8 cellular contexts compared by ENCODE assay signal in genomic region chr15:49145651-49146609, GRCh38. TPM values are rescaled to one million over a fixed set of nuclear protein-coding genes. Genes with fewer than 3 reads are reported as not detected.
DNase-seq lines count a peak whose midpoint lies in the region; ATAC-seq, FAIRE-seq and TF ChIP-seq lines count a peak whose summit lies in the region.

No MANE protein-coding gene starts in this region.

- POLR2A ChIA-PET in BJ (lab: Charles Lee), result interaction anchor here (0.7 kb wide), 1 partner anchor 68 kb away, joined by 8 read pairs; no protein-coding TSS in a partner anchor
- POLR2A ChIA-PET in K562 (lab: Yijun Ruan, JAX), result interaction anchor here (0.6 to 1.1 kb wide), 2 partner anchors 10 to 710 kb away, joined by 3 to 5 read pairs; partner anchors contain the start of gene COPS2

- TF ChIP-seq EP300 in K562 (IDR thresholded peaks at IDR 0.05; ENCODE audit: low read length), result no peak
- TF ChIP-seq EP300 in transverse colon (IDR thresholded peaks at IDR 0.05; ENCODE audit: low read depth), result no peak

- H3K27me3 ChIP-seq in BJ (ENCODE audit: control insufficient read depth, insufficient read depth, low read length), result no peaks in the 10 kb centered on the region
- H3K27me3 ChIP-seq in K562 (ENCODE audit: control insufficient read depth in 2 of 2, insufficient read depth in 2 of 2, low read length in 2 of 2), result no peaks in the 10 kb centered on the region
- H3K27me3 ChIP-seq in transverse colon, result no peaks in the 10 kb centered on the region

- H3K9me3 ChIP-seq in K562 (replicated peaks; ENCODE audit: control insufficient read depth, insufficient read depth, low read depth, low read length) (no peaks in the 10 kb centered on the region), transverse colon (no peaks in the 10 kb centered on the region)

- no peaks in the 10 kb centered on the region for H3K9me1 ChIP-seq in K562 (ENCODE audit: control insufficient read depth, insufficient read depth, low read length)

- peak; percentile 79 for ATAC-seq in K562
- ATAC-seq in GM18907 (IDR thresholded peaks at IDR 0.05; ENCODE audit: unreplicated experiment), result no peak

- TF ChIP-seq CTCF in BJ (IDR thresholded peaks at IDR 0.05; ENCODE audit: insufficient read depth, low read depth, low read length) (peak; percentile 73), GM12865 (IDR thresholded peaks at IDR 0.05; ENCODE audit: insufficient read depth, low read depth, low read length, missing control alignments) (peak; percentile 47), K562 (IDR thresholded peaks at IDR 0.05 in 2 of 3, conservative IDR thresholded peaks at IDR 0.05 in 1 of 3; ENCODE audit: insufficient read depth in 2 of 3, low read depth in 1 of 3, low read length in 3 of 3) (peak; percentile 41 to 66 (median 44); a peak in 5 of 6 replicates), transverse colon (IDR thresholded peaks at IDR 0.05) (peak; percentile 30 to 62 (median 57))

- no peak overlapping the region for H3K4me2 ChIP-seq in K562 (ENCODE audit: insufficient read depth, low read length)

- H3K79me2 ChIP-seq in K562 (ENCODE audit: control insufficient read depth, insufficient read depth, low read length), result peaks cover 93% of the 10 kb centered on the region

- no peaks in the 10 kb centered on the region; a peak in 2 of 5 replicates for H3K4me1 ChIP-seq in K562 (replicated peaks in 1 of 2; ENCODE audit: control insufficient read depth in 2 of 2, insufficient read depth in 2 of 2, low read length in 2 of 2)
- peaks cover 4 to 44% (median 6%) of the 10 kb centered on the region in 4 donors for H3K4me1 ChIP-seq in transverse colon

- H3K36me3 ChIP-seq in BJ (ENCODE audit: control insufficient read depth, insufficient read depth, low read length) (0 out of 2 replicates have a peak, but pooled peaks cover 2% of the 10 kb centered on the region), K562 (ENCODE audit: control insufficient read depth, insufficient read depth, low read length) (peaks cover 66% of the 10 kb centered on the region), transverse colon (peaks cover 0 to 39% (median 12%) of the 10 kb centered on the region in 4 donors)

- CTCF ChIA-PET in BJ (lab: Yijun Ruan, JAX), result interaction anchor here (0.6 to 3.1 kb wide), 17 partner anchors 9 to 427 kb away, joined by 3 to 21 read pairs (median 4); no protein-coding TSS in a partner anchor
- CTCF ChIA-PET in K562 (lab: Yijun Ruan, JAX; ENCODE audit: low intra/inter-chr PET ratio), result interaction anchor here (0.6 to 1.2 kb wide), 3 partner anchors 79 to 284 kb away, joined by 3 to 4 read pairs (median 3); partner anchors contain the start of gene SECISBP2L

- TF ChIP-seq RAD21 in K562 (CRISPR knock-in tag; conservative IDR thresholded peaks at IDR 0.05 in 1 of 2, IDR thresholded peaks at IDR 0.05 in 1 of 2), result peak; percentile 50 to 59

- intact Hi-C loops in K562 (cut with micrococcal nuclease) (loop anchor here (1.0 to 5.0 kb wide), 4 partner anchors 81 to 284 kb away; partner anchors contain the start of gene SECISBP2L), transverse colon (cut with DNase I; ENCODE audit: low total_unique reads) (loop anchor here (10.0 kb wide), 1 partner anchor 281 kb away; no protein-coding TSS in a partner anchor)

- no peak overlapping the region for H2AFZ ChIP-seq in K562 (ENCODE audit: low read depth, low read length)

- DNase-seq in BJ (ENCODE audit: low read depth) (no peak), GM12865 (ENCODE audit: low read depth) (peak; percentile 58), NCI-H69 (lab: John Stamatoyannopoulos, UW) (peak; percentile 57), K562 (ENCODE audit: extremely low read depth in 1 of 4, low spot score in 3 of 4) (peak in 3 of 4 experiments; percentile 17 to 63 (median 30)), transverse colon (no peak), 8988T (no peak)

- in situ Hi-C loops in K562 (cut with MboI), result no loop called here
- in situ Hi-C loops in transverse colon (cut with MboI; ENCODE audit: low pct_ligation_motif_present in 1 of 4, low pct_unique_long_range_greater_than_20kb in 1 of 4, low sequenced_read_pairs in 3 of 4), result loop anchor here in 2 of 4 donors (10.0 kb wide), 1 partner anchor 281 kb away; no protein-coding TSS in a partner anchor

- H3K4me3 ChIP-seq in BJ (ENCODE audit: low read depth, low read length) (no peak overlapping the region), GM12865 (ENCODE audit: low read depth, low read length) (no peak overlapping the region), K562 (no peak overlapping the region), transverse colon (no peak overlapping the region)

- peaks cover 17% of the 10 kb centered on the region for H4K20me1 ChIP-seq in K562 (replicated peaks; ENCODE audit: control insufficient read depth, insufficient read depth, low read length)

- no peak for TF ChIP-seq POLR2A in K562 (conservative IDR thresholded peaks at IDR 0.05)
- TF ChIP-seq POLR2A in transverse colon (IDR thresholded peaks at IDR 0.05), result no peak

- BruUV-seq in K562 (replicated peaks; lab: Mats Ljungman, UMichigan), result no TSS peak

- H3K27ac ChIP-seq in K562 (ENCODE audit: extremely low read depth, low read depth, low read length), result 0 out of 3 replicates have a peak overlapping the region, but pooled peaks have one; percentile 11
- no peak overlapping the region for H3K27ac ChIP-seq in transverse colon

- H3K9ac ChIP-seq in K562 (ENCODE audit: insufficient read depth in 1 of 2, low read depth in 2 of 2, low read length in 2 of 2), result no peak overlapping the region

- peak; percentile 81 for FAIRE-seq in K562 (lab: Jason Lieb, UNC)
- FAIRE-seq in islet of Langerhans (lab: Jason Lieb, UNC), result peak; percentile 97

- 25% methylated on average over 3 of the region's 3 CpGs for WGBS in K562 (ENCODE audit: insufficient coverage, low coverage, missing lambda C conversion rate)
- 20% methylated on average over 3 of the region's 3 CpGs for WGBS in transverse colon (ENCODE audit: low coverage in 1 of 2), 2 donors

TF ChIP-seq in K562, 482 proteins besides CTCF, POLR2A, EP300 and RAD21 (continues in another document):
- TF ChIP-seq GABPB1 (CRISPR knock-in tag; IDR thresholded peaks at IDR 0.05), result no peak
- TF ChIP-seq ZNF57 (CRISPR knock-in tag; IDR thresholded peaks at IDR 0.05), result no peak

RNA-seq across cellular contexts. Expression of gene COPS2, which starts 9.5 kb away (rescaled TPM):
- 26.3 and 71.0 TPM in 2 replicates for polyA plus RNA-seq in BJ (2011; rRNA removed)
- 15.6 and 17.7 TPM in 2 replicates for polyA minus RNA-seq in BJ (2011; rRNA and poly(A)+ RNA removed)
- total RNA-seq in K562 (2011; cell fraction: chromatin; rRNA removed; ENCODE audit: low replicate concordance), result 19.3 and 97.2 TPM in 2 replicates
- 7.0 and 15.3 TPM in 2 replicates for total RNA-seq in K562 (2011; cell fraction: nucleolus; rRNA removed)
- total RNA-seq in K562 (2011; cell fraction: nucleoplasm; rRNA removed), result 27.7 and 45.0 TPM in 2 replicates
- total RNA-seq in K562 (2014; rRNA removed), result 38.5 and 66.4 TPM in 2 replicates
- total RNA-seq in K562 (2014; rRNA removed; fragmentation: Illumina TruSeq; extraction: Trizol), result 154 and 187 TPM in 2 replicates
- total RNA-seq in K562 (2015; rRNA removed; fragmentation: Illumina TruSeq; extraction: Trizol), result 122 and 138 TPM in 2 replicates
- total RNA-seq in K562 (2021), result 106 and 107 TPM in 2 replicates
- polyA plus RNA-seq in K562 (2011; rRNA removed), result 81.9 and 119 TPM in 2 replicates
- polyA plus RNA-seq in K562 (2011; cell fraction: cytosol; rRNA removed), result 12.3 and 30.4 TPM in 2 replicates
- polyA plus RNA-seq in K562 (2011; cell fraction: nucleus; rRNA removed), result 10.5 and 23.8 TPM in 2 replicates
- polyA plus RNA-seq in K562 (2012), result 81.8 and 93.6 TPM in 2 replicates
- 120 and 151 TPM in 2 replicates for polyA plus RNA-seq in K562 (2014; fragmentation: Illumina TruSeq; extraction: Trizol)
- polyA plus RNA-seq in K562 (2014; fragmentation: Nextera tagmentation; extraction: Ambion mirVana), result 100 to 1,000 TPM; 105 to 117 TPM
- 111 and 113 TPM in 2 replicates for polyA plus RNA-seq in K562 (2014; rRNA removed)
- 156 and 194 TPM in 2 replicates for polyA minus RNA-seq in K562 (2011; rRNA and poly(A)+ RNA removed)
- 42.1 and 42.9 TPM in 2 replicates for polyA minus RNA-seq in K562 (2011; cell fraction: cytosol; rRNA and poly(A)+ RNA removed)
- 27.2 and 80.3 TPM in 2 replicates for polyA minus RNA-seq in K562 (2011; cell fraction: nucleus; rRNA and poly(A)+ RNA removed)
- 10 to 100 TPM; 15.0 to 51.4 (median 24.4) TPM for total RNA-seq in transverse colon

RNA-seq across cellular contexts. Expression of gene GALK2, which starts 24.1 kb away (rescaled TPM):
- polyA plus RNA-seq in BJ (2011; rRNA removed) (19.4 and 22.5 TPM in 2 replicates), K562 (2011; rRNA removed) (39.0 and 55.4 TPM in 2 replicates), K562 (2014; fragmentation: Illumina TruSeq; extraction: Trizol) (31.1 and 36.2 TPM in 2 replicates), K562 (2014; fragmentation: Nextera tagmentation; extraction: Ambion mirVana) (10 to 100 TPM; 81.6 to 82.0 TPM), K562 (2014; rRNA removed) (32.8 and 37.8 TPM in 2 replicates)
- 26.1 and 42.1 TPM in 2 replicates for polyA minus RNA-seq in BJ (2011; rRNA and poly(A)+ RNA removed)
- 83.9 and 85.0 TPM in 2 replicates for total RNA-seq in K562 (2011; cell fraction: chromatin; rRNA removed; ENCODE audit: low replicate concordance)
- total RNA-seq in K562 (2011; cell fraction: nucleolus; rRNA removed), result 51.6 and 54.2 TPM in 2 replicates
- total RNA-seq in K562 (2011; cell fraction: nucleoplasm; rRNA removed), result 57.6 and 57.7 TPM in 2 replicates
- total RNA-seq in K562 (2014; rRNA removed) (42.4 and 54.4 TPM in 2 replicates), K562 (2014; rRNA removed; fragmentation: Illumina TruSeq; extraction: Trizol) (55.7 and 56.9 TPM in 2 replicates), K562 (2015; rRNA removed; fragmentation: Illumina TruSeq; extraction: Trizol) (48.1 and 50.7 TPM in 2 replicates), K562 (2021) (41.8 and 42.2 TPM in 2 replicates), transverse colon (10 to 100 TPM in 3 of 4 donors, 1 to 10 TPM in 1; 5.6 to 42.6 (median 30.7) TPM)
- 26.2 and 28.2 TPM in 2 replicates for polyA plus RNA-seq in K562 (2011; cell fraction: cytosol; rRNA removed)
- 39.0 and 46.1 TPM in 2 replicates for polyA plus RNA-seq in K562 (2011; cell fraction: nucleus; rRNA removed)
- 37.0 and 37.3 TPM in 2 replicates for polyA plus RNA-seq in K562 (2012)
- polyA minus RNA-seq in K562 (2011; rRNA and poly(A)+ RNA removed), result 84.8 and 95.2 TPM in 2 replicates
- polyA minus RNA-seq in K562 (2011; cell fraction: cytosol; rRNA and poly(A)+ RNA removed), result 30.9 and 48.5 TPM in 2 replicates
- 47.1 and 83.0 TPM in 2 replicates for polyA minus RNA-seq in K562 (2011; cell fraction: nucleus; rRNA and poly(A)+ RNA removed)

Comparison
In these comparisons a context has a peak if more than half of its experiments do, and no peak if none do; other contexts are left out.
1. DNase-seq: peak in GM12865 (single experiment), NCI-H69 (single experiment) and K562 (3 of 4); none in BJ (single experiment), transverse colon (single experiment) and 8988T (single experiment).
2. Peak in every context shown above with its lines, with median percentiles within 50 percentile points of each other: CTCF ChIP-seq.